ENCODE assay signal across 8 cellular contexts in the genomic region with DNA sequence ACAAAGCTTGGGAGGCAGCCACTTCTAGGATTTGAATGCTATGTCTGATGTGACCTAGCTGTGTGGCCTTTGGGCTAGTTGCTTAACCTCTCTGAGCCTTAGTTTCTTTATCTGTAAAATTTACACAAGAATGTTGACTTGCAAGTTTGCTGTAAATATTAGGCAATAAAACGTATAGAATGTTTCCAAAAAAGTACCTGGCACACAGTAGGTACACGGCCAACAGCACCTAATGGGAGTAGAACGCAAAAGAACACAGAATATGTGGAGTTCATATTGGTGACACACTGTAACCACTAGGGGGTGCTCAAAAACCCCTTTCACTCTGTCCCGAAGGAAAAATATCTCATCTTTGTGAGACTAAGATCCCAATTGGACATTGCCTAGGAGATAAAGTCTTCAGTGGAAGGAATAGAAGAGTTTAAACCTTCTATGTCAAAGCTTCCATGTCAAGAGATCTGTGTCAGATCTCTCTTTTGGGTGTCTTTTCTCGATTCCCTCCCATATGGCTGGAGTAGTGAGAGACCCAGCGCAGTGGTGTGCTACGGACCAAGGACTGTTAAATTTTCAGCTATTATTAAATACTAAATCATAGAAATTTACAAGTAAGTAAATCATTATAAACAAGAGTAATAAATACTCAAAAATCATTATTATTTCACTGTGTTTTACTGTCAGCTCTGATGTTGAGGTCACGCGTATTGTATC.
DNase-seq lines count a peak whose midpoint lies in the region; ATAC-seq and TF ChIP-seq lines count a peak whose summit lies in the region.

No MANE protein-coding gene starts in this region.

- no peaks in the 10 kb centered on the region for H3K36me3 Mint-ChIP-seq in CD4-positive, alpha-beta T cell (ENCODE audit: low read depth)
- no peaks in the 10 kb centered on the region for H3K36me3 Mint-ChIP-seq in endothelial cell (ENCODE audit: low read depth, unreplicated experiment)

- H3K27ac ChIP-seq in CD4-positive, alpha-beta T cell (ENCODE audit: low read depth, low read length): no peak overlapping the region
- no peak overlapping the region for H3K27ac ChIP-seq in ovary

- no peaks in the 10 kb centered on the region for H3K4me1 Mint-ChIP-seq in CD4-positive, alpha-beta T cell (ENCODE audit: low read depth)
- no peaks in the 10 kb centered on the region for H3K4me1 Mint-ChIP-seq in endothelial cell (ENCODE audit: unreplicated experiment)

- CTCF ChIA-PET in CD4-positive, alpha-beta T cell (lab: Charles Lee): no interaction called here

- TF ChIP-seq EP300 in ovary (IDR thresholded peaks at IDR 0.05): no peak

- H3K9me3 Mint-ChIP-seq in CD4-positive, alpha-beta T cell: no peaks in the 10 kb centered on the region
- no peaks in the 10 kb centered on the region for H3K9me3 Mint-ChIP-seq in endothelial cell (ENCODE audit: unreplicated experiment)

- no peak overlapping the region for H3K27ac Mint-ChIP-seq in CD4-positive, alpha-beta T cell
- no peak overlapping the region for H3K27ac Mint-ChIP-seq in endothelial cell (ENCODE audit: unreplicated experiment)

- no peaks in the 10 kb centered on the region for H3K27me3 ChIP-seq in CD4-positive, alpha-beta T cell (ENCODE audit: control insufficient read depth, insufficient read depth, low read length)
- no peaks in the 10 kb centered on the region for H3K27me3 ChIP-seq in ovary

- intact Hi-C loops in CD4-positive, alpha-beta T cell (cut with DNase I, micrococcal nuclease): loop anchor here (2.0 to 5.0 kb wide), 2 partner anchors 203 to 205 kb away; no protein-coding TSS in a partner anchor
- intact Hi-C loops in ovary (cut with DNase I): no loop called here

- H3K4me3 ChIP-seq in ovary: no peak overlapping the region

- no peak for DNase-seq in CD4-positive, alpha-beta T cell
- DNase-seq in NCI-H69 (lab: John Stamatoyannopoulos, UW) (peak; percentile 60), endothelial cell (ENCODE audit: low spot score) (peak; percentile 15), pons (ENCODE audit: low spot score) (peak; percentile 37), ovary (no peak), GM19238 (ENCODE audit: insufficient read length, low spot score) (no peak), activated gamma-delta T cell (lab: John Stamatoyannopoulos, UW) (no peak)

- peak; percentile 60 for TF ChIP-seq CTCF in CD4-positive, alpha-beta T cell (IDR thresholded peaks at IDR 0.05)
- TF ChIP-seq CTCF in endothelial cell (IDR thresholded peaks at IDR 0.05; ENCODE audit: unreplicated experiment) (peak; percentile 86), ovary (IDR thresholded peaks at IDR 0.05) (no peak)

- H3K27me3 Mint-ChIP-seq in CD4-positive, alpha-beta T cell: peaks cover 16% of the 10 kb centered on the region
- peaks cover 4% of the 10 kb centered on the region for H3K27me3 Mint-ChIP-seq in endothelial cell (ENCODE audit: unreplicated experiment)

- 72 to 76% (median 74%) methylated on average over 9 of the region's 9 CpGs for WGBS in ovary, 3 donors

- peaks cover 5% of the 10 kb centered on the region for H3K4me1 ChIP-seq in ovary (ENCODE audit: insufficient read depth)

- no peaks in the 10 kb centered on the region for H3K9me3 ChIP-seq in CD4-positive, alpha-beta T cell (ENCODE audit: control insufficient read depth, low read length)
- no peaks in the 10 kb centered on the region for H3K9me3 ChIP-seq in ovary

- TF ChIP-seq POLR2A in ovary (IDR thresholded peaks at IDR 0.05): no peak

- no peak overlapping the region for H3K4me3 Mint-ChIP-seq in CD4-positive, alpha-beta T cell
- H3K4me3 Mint-ChIP-seq in endothelial cell (ENCODE audit: unreplicated experiment): no peak overlapping the region

- no peak for ATAC-seq in CD4-positive, alpha-beta T cell (ENCODE audit: poor library complexity)
- ATAC-seq in GM18868 (IDR thresholded peaks at IDR 0.05; ENCODE audit: unreplicated experiment): peak; percentile 68

- no peaks in the 10 kb centered on the region for H3K36me3 ChIP-seq in ovary

- POLR2A ChIA-PET in CD4-positive, alpha-beta T cell (lab: Charles Lee): no interaction called here

Comparison
In these comparisons a context has a peak if more than half of its experiments do, and no peak if none do; other contexts are left out.
1. DNase-seq: peak in NCI-H69 (single experiment), endothelial cell (single experiment) and pons (single experiment); none in CD4-positive, alpha-beta T cell (0 of 10), ovary (0 of 5), GM19238 (single experiment) and activated gamma-delta T cell (single experiment).
2. CTCF ChIP-seq: peak in CD4-positive, alpha-beta T cell (single experiment) and endothelial cell (single experiment); none in ovary (0 of 3).
3. intact Hi-C loops: an anchor here in CD4-positive, alpha-beta T cell (2.0 to 5.0 kb wide); none called in ovary.